ENCODE assay signal across 8 cellular contexts in the genomic region with DNA sequence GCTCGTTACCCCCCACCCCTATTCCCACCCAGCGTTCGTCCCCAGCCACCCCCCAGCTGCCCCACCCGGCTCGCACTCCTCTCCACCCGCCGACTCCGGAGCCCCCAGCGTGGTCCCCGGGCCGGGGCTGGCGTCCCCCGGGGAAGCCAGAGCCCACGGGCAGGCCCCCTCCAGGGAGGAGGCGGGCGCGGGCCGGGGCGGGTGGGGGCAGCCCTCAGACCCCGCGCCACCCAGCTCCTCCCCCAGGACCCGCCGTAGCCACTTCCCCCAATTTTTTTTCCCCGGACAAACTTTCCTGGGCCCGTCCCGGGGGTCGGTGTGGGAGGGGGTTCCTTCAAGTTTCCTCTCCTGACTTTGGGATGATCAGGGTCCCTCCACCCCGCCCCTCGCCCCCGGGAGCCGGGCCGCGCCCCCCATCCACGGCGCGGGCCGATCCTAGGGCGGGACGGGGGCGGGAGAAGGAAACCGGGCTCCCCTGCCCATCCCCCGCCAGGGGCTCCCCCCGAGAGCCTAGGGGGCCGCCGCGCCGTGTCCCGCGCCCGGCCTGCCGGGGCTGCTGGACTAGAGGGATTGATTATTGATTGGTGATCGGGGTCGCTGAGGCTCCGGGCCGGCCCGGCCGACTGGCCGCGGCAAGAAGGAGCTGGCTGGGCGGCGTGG. TPM values are rescaled to one million over a fixed set of nuclear protein-coding genes. Genes with fewer than 3 reads are reported as not detected.
A peak's percentile ranks its signal among the peaks of the same experiment; 100 is the strongest.
DNase-seq lines count a peak whose midpoint lies in the region; ATAC-seq and TF ChIP-seq lines count a peak whose summit lies in the region.

No MANE protein-coding gene starts in this region.

- CTCF ChIA-PET in activated CD4-positive, alpha-beta T cell treated with anti-CD3 and anti-CD28 coated beads, Interleukin-2, amount 10 ng/mL, durations not matched to agents 7 days and 5 days (lab: Charles Lee): interaction anchor here (0.6 to 0.9 kb wide), 2 partner anchors 9 to 228 kb away, joined by 3 read pairs; no protein-coding TSS in a partner anchor

- 0% methylated on average over 15 to 49 of the region's 61 CpGs for whole genome bisulfite sequencing in body of pancreas, 2 donors

- H3K27me3 ChIP-seq in body of pancreas: peaks cover 0 to 8% of the 10 kb centered on the region in 2 donors
- H3K27me3 ChIP-seq in left lung: peaks cover 34 to 96% of the 10 kb centered on the region in 2 donors
- peaks cover 0 to 19% of the 10 kb centered on the region in 2 donors for H3K27me3 ChIP-seq in tibial artery

- no peaks in the 10 kb centered on the region for H3K36me3 Mint-ChIP-seq in activated CD4-positive, alpha-beta T cell treated with anti-CD3 and anti-CD28 coated beads, Interleukin-2, amount 10 ng/mL, durations not matched to agents 7 days and 5 days (ENCODE audit: low read depth)

- H3K4me3 Mint-ChIP-seq in activated CD4-positive, alpha-beta T cell treated with anti-CD3 and anti-CD28 coated beads, Interleukin-2, amount 10 ng/mL, durations not matched to agents 7 days and 5 days: peak overlapping the region; percentile 52

- no peak for TF ChIP-seq CTCF in body of pancreas (IDR thresholded peaks at IDR 0.05)
- no peak for TF ChIP-seq CTCF in left lung (IDR thresholded peaks at IDR 0.05)
- TF ChIP-seq CTCF in tibial artery (IDR thresholded peaks at IDR 0.05): no peak

- intact Hi-C loops in body of pancreas (cut with DNase I): loop anchor here (10.0 kb wide), 1 partner anchor 675 kb away; no protein-coding TSS in a partner anchor
- intact Hi-C loops in left lung (cut with DNase I): no loop called here
- intact Hi-C loops in tibial artery (cut with DNase I; ENCODE audit: low total_unique reads): no loop called here

- no peaks in the 10 kb centered on the region for H3K9me3 Mint-ChIP-seq in activated CD4-positive, alpha-beta T cell treated with anti-CD3 and anti-CD28 coated beads, Interleukin-2, amount 10 ng/mL, durations not matched to agents 7 days and 5 days

- H3K4me1 Mint-ChIP-seq in activated CD4-positive, alpha-beta T cell treated with anti-CD3 and anti-CD28 coated beads, Interleukin-2, amount 10 ng/mL, durations not matched to agents 7 days and 5 days: peaks cover 23% of the 10 kb centered on the region

- peak; percentile 19 for ATAC-seq in body of pancreas
- ATAC-seq in left lung: peak; percentile 14
- ATAC-seq in GM19467 (IDR thresholded peaks at IDR 0.05; ENCODE audit: unreplicated experiment): no peak
- ATAC-seq in HG03439 (IDR thresholded peaks at IDR 0.05; ENCODE audit: unreplicated experiment): no peak

- POLR2A ChIA-PET in activated CD4-positive, alpha-beta T cell treated with anti-CD3 and anti-CD28 coated beads, Interleukin-2, amount 10 ng/mL, durations not matched to agents 7 days and 5 days (lab: Charles Lee): interaction anchor here (0.6 kb wide), 1 partner anchor 61 kb away, joined by 3 read pairs; no protein-coding TSS in a partner anchor

- no peak for TF ChIP-seq POLR2A in body of pancreas (IDR thresholded peaks at IDR 0.05)

- DNase-seq in activated CD4-positive, alpha-beta T cell treated with anti-CD3 and anti-CD28 coated beads, Interleukin-2, amount 10 ng/mL, durations not matched to agents 7 days and 5 days: no peak
- DNase-seq in activated CD4-positive, alpha-beta T cell treated with anti-CD3 and anti-CD28 coated beads, Interleukin-2, amount 50 U/mL, for 48 hours: no peak
- DNase-seq in body of pancreas: no peak
- DNase-seq in left lung: peak in 1 of 2 donors; percentile 42
- peak; percentile 37 to 78 for DNase-seq in tibial artery
- no peak for DNase-seq in stimulated activated CD4-positive, alpha-beta T cell treated with anti-CD3 and anti-CD28 coated beads, Interleukin-12 subunit alpha, Interleukin-12 subunit beta, amount 100 ng/mL, for 4 hours

- H3K27ac Mint-ChIP-seq in activated CD4-positive, alpha-beta T cell treated with anti-CD3 and anti-CD28 coated beads, Interleukin-2, amount 10 ng/mL, durations not matched to agents 7 days and 5 days: no peak overlapping the region

- peaks cover 73% of the 10 kb centered on the region for H3K27me3 Mint-ChIP-seq in activated CD4-positive, alpha-beta T cell treated with anti-CD3 and anti-CD28 coated beads, Interleukin-2, amount 10 ng/mL, durations not matched to agents 7 days and 5 days

- H3K9me3 ChIP-seq in body of pancreas (no peaks in the 10 kb centered on the region), left lung (no peaks in the 10 kb centered on the region), tibial artery (no peaks in the 10 kb centered on the region)

- H3K36me3 ChIP-seq in body of pancreas (replicated peaks in 1 of 2; ENCODE audit: insufficient read depth in 1 of 2, low read depth in 2 of 2) (no peaks in the 10 kb centered on the region), left lung (no peaks in the 10 kb centered on the region), tibial artery (no peaks in the 10 kb centered on the region)

- H3K4me1 ChIP-seq in body of pancreas: peaks cover 25% of the 10 kb centered on the region
- peaks cover 5 to 38% of the 10 kb centered on the region in 2 donors for H3K4me1 ChIP-seq in left lung
- H3K4me1 ChIP-seq in tibial artery: peaks cover 0 to 28% (median 17%) of the 10 kb centered on the region in 4 donors

- H3K4me3 ChIP-seq in body of pancreas (peak overlapping the region; percentile 47 to 94), left lung (peak overlapping the region; percentile 63 to 69), tibial artery (peak overlapping the region; percentile 73 to 97)

- H3K27ac ChIP-seq in body of pancreas: peak overlapping the region; percentile 47 to 73 (median 64)
- peak overlapping the region; percentile 77 to 88 for H3K27ac ChIP-seq in left lung
- peak overlapping the region; percentile 87 to 89 for H3K27ac ChIP-seq in tibial artery

RNA-seq across cellular contexts. Expression of a gene that starts 0.9 kb away (rescaled TPM):
- 1 to 10 TPM; 1.7 to 1.8 TPM for total RNA-seq in activated CD4-positive, alpha-beta T cell treated with anti-CD3 and anti-CD28 coated beads, Interleukin-2, amount 10 ng/mL, durations not matched to agents 7 days and 5 days
- 1 to 10 TPM; 1.3 to 3.0 TPM for total RNA-seq in body of pancreas
- 1 to 10 TPM; 6.7 to 7.0 TPM for total RNA-seq in left lung

Comparison
In these comparisons a context has a peak if more than half of its experiments do, and no peak if none do; other contexts are left out.
1. DNase-seq: peak in tibial artery (2 of 2); none in activated CD4-positive, alpha-beta T cell treated with anti-CD3 and anti-CD28 coated beads, Interleukin-2, amount 10 ng/mL, durations not matched to agents 7 days and 5 days (single experiment), activated CD4-positive, alpha-beta T cell treated with anti-CD3 and anti-CD28 coated beads, Interleukin-2, amount 50 U/mL, for 48 hours (0 of 2), body of pancreas (0 of 4) and stimulated activated CD4-positive, alpha-beta T cell treated with anti-CD3 and anti-CD28 coated beads, Interleukin-12 subunit alpha, Interleukin-12 subunit beta, amount 100 ng/mL, for 4 hours (single experiment).
2. ATAC-seq: peak in body of pancreas (single experiment) and left lung (single experiment); none in GM19467 (single experiment) and HG03439 (single experiment).
3. Peak in every context shown above with its lines, with median percentiles within 50 percentile points of each other: H3K27ac ChIP-seq and H3K4me3 ChIP-seq.